ENCODE assay signal across 29 cellular contexts in genomic region chr18:74250131-74250530, GRCh38. TPM values are rescaled to one million over a fixed set of nuclear protein-coding genes. Genes with fewer than 3 reads are reported as not detected.
DNase-seq lines count a peak whose midpoint lies in the region; ATAC-seq, FAIRE-seq and TF ChIP-seq lines count a peak whose summit lies in the region.
"Had no signal": no experiment of that assay in that cellular context is flagged by ENCODE, and none has a peak within 500 bp of the region (broad histone marks: within the 10 kb centered on the region; RNA-seq: fewer than 3 reads in every experiment).

No MANE protein-coding gene starts in this region.

- H2BK120ac ChIP-seq in H9 (ENCODE audit: low read depth, low read length, poor library complexity, severe bottlenecking): no peak overlapping the region

- peaks cover 13% of the 10 kb centered on the region for H3K36me3 Mint-ChIP-seq in stimulated activated effector memory CD8-positive, alpha-beta T cell treated with anti-CD3 and anti-CD28 coated beads, Interleukin-12 subunit alpha, Interleukin-12 subunit beta, amount 100 ng/mL, for 72 hours
- H3K36me3 Mint-ChIP-seq in GM23338 (ENCODE audit: low read depth) (peaks cover 42% of the 10 kb centered on the region), H9 (ENCODE audit: insufficient read depth in 1 of 3, low read depth in 3 of 3) (peaks cover 9 to 37% (median 25%) of the 10 kb centered on the region in 3 experiments)

- H3K27ac ChIP-seq in C4-2B (peak overlapping the region; percentile 31; the same call in 1 of the 2 replicates), lower lobe of right lung (peak overlapping the region; percentile 9), GM23338 (ENCODE audit: low read depth) (no peak overlapping the region), H9 (ENCODE audit: insufficient read length, low read depth, low read length) (no peak overlapping the region)
- H3K27ac ChIP-seq: thoracic aorta had no signal

- H3K9me3 Mint-ChIP-seq in stimulated activated effector memory CD8-positive, alpha-beta T cell treated with anti-CD3 and anti-CD28 coated beads, Interleukin-12 subunit alpha, Interleukin-12 subunit beta, amount 100 ng/mL, for 72 hours: no peaks in the 10 kb centered on the region
- H3K9me3 Mint-ChIP-seq in GM23338: no peaks in the 10 kb centered on the region; the same call in 2 of the 3 replicates
- H3K9me3 Mint-ChIP-seq in H9: no peaks in the 10 kb centered on the region; a peak in 1 of 5 replicates
- H3K9me3 Mint-ChIP-seq: activated CD8-positive, alpha-beta T cell treated with anti-CD3 and anti-CD28 coated beads for 36 hours; activated naive CD4-positive, alpha-beta T cell treated with anti-CD3 and anti-CD28 coated beads for 36 hours; activated T-helper 1 cell treated with anti-CD3 and anti-CD28 coated beads, Interleukin-12 subunit alpha, Interleukin-12 subunit beta, Interleukin-2, Interleukin-4 antibody, amounts not matched to agents 30 ng/mL and 10 ng/mL and 1 ng/mL, durations not matched to agents 14 hours and 24 hours and 36 hours; effector memory CD8-positive, alpha-beta T cell; naive thymus-derived CD8-positive, alpha-beta T cell; T-helper 2 cell treated with Interferon-gamma antibody and Interleukin-4, amounts not matched to agents 5 μg/mL and 100 μg/mL, for 36 hours had no signal

- TF ChIP-seq CTCF in C4-2B (conservative IDR thresholded peaks at IDR 0.05) (no peak), bronchial epithelial cell (IDR thresholded peaks at IDR 0.05; ENCODE audit: insufficient read depth, low read length, severe bottlenecking) (no peak), lower lobe of right lung (IDR thresholded peaks at IDR 0.05) (no peak), GM23338 (conservative IDR thresholded peaks at IDR 0.05; ENCODE audit: low read depth in 2 of 2) (no peak), H9 (conservative IDR thresholded peaks at IDR 0.05) (no peak)

- no peak overlapping the region for H2BK12ac ChIP-seq in H9 (ENCODE audit: insufficient read length, low read depth, low read length)

- H3K27ac Mint-ChIP-seq in stimulated activated effector memory CD8-positive, alpha-beta T cell treated with anti-CD3 and anti-CD28 coated beads, Interleukin-12 subunit alpha, Interleukin-12 subunit beta, amount 100 ng/mL, for 72 hours: peak overlapping the region; percentile 14
- no peak overlapping the region; the same call in 1 of the 2 replicates for H3K27ac Mint-ChIP-seq in GM23338
- H3K27ac Mint-ChIP-seq in H9: peak overlapping the region in 1 of 3 experiments; percentile 34; a peak in 3 of 7 replicates
- H3K27ac Mint-ChIP-seq: activated CD4-positive, alpha-beta T cell treated with anti-CD3 and anti-CD28 coated beads for 36 hours; activated CD8-positive, alpha-beta T cell treated with anti-CD3 and anti-CD28 coated beads for 36 hours; activated naive CD4-positive, alpha-beta T cell treated with anti-CD3 and anti-CD28 coated beads for 36 hours; activated T-helper 1 cell treated with anti-CD3 and anti-CD28 coated beads, Interleukin-12 subunit alpha, Interleukin-12 subunit beta, Interleukin-2, Interleukin-4 antibody, amounts not matched to agents 30 ng/mL and 10 ng/mL and 1 ng/mL, durations not matched to agents 14 hours and 24 hours and 36 hours; T-helper 2 cell treated with Interferon-gamma antibody and Interleukin-4, amounts not matched to agents 5 μg/mL and 100 μg/mL, for 36 hours had no signal

- H3K4me1 Mint-ChIP-seq in stimulated activated effector memory CD8-positive, alpha-beta T cell treated with anti-CD3 and anti-CD28 coated beads, Interleukin-12 subunit alpha, Interleukin-12 subunit beta, amount 100 ng/mL, for 72 hours: peaks cover 7% of the 10 kb centered on the region
- H3K4me1 Mint-ChIP-seq in GM23338: peaks cover 19% of the 10 kb centered on the region
- peaks cover 16% of the 10 kb centered on the region in 2 experiments for H3K4me1 Mint-ChIP-seq in H9

- no peak overlapping the region for H2BK20ac ChIP-seq in H9 (ENCODE audit: low read depth, low read length, poor library complexity, severe bottlenecking)

- H3K9me3 ChIP-seq in lower lobe of right lung: no peaks in the 10 kb centered on the region
- no peaks in the 10 kb centered on the region for H3K9me3 ChIP-seq in H9 (ENCODE audit: control insufficient read depth, low read depth, low read length)
- H3K9me3 ChIP-seq: MG63, thoracic aorta had no signal

- H4K91ac ChIP-seq in H9 (ENCODE audit: insufficient read length, low read depth, low read length): no peak overlapping the region

- H4K5ac ChIP-seq in H9 (ENCODE audit: insufficient read length, low read depth, low read length): no peak overlapping the region

- H3K18ac ChIP-seq in H9 (ENCODE audit: insufficient read length, low read depth, low read length): no peak overlapping the region

- H3K4me2 ChIP-seq in GM23338 (no peak overlapping the region), H9 (ENCODE audit: insufficient read depth, insufficient read length, low read length) (no peak overlapping the region)

- FAIRE-seq in bronchial epithelial cell (lab: Jason Lieb, UNC) (peak; percentile 60), HTR-8/SVneo (lab: Jason Lieb, UNC) (no peak)
- FAIRE-seq: G401.6 had no signal

- DNase-seq in bronchial epithelial cell (ENCODE audit: low read depth) (no peak), lower lobe of right lung (no peak), HTR-8/SVneo (ENCODE audit: insufficient read length, low spot score) (no peak), GM23338 (ENCODE audit: low spot score) (no peak), H7 (no peak), H9 (no peak)
- DNase-seq in stimulated activated effector memory CD8-positive, alpha-beta T cell treated with anti-CD3 and anti-CD28 coated beads, Interleukin-12 subunit alpha, Interleukin-12 subunit beta, amount 100 ng/mL, for 72 hours (ENCODE audit: low spot score in 2 of 2): no peak
- DNase-seq: activated CD4-positive, alpha-beta T cell treated with anti-CD3 and anti-CD28 coated beads for 36 hours; activated CD8-positive, alpha-beta memory T cell treated with anti-CD3 and anti-CD28 coated beads, Interleukin-2, amount 50 U/mL, for 48 hours; activated CD8-positive, alpha-beta T cell treated with anti-CD3 and anti-CD28 coated beads for 36 hours; activated naive CD4-positive, alpha-beta T cell treated with anti-CD3 and anti-CD28 coated beads for 36 hours; effector memory CD8-positive, alpha-beta T cell; islet precursor cell; KG1; left ventricle myocardium superior; MG63; midbrain; naive thymus-derived CD8-positive, alpha-beta T cell; NCI-H1105; NCI-H187 treated with DMSO at 0.1 percent for 48 hours; NCI-H2171; SIG-M5; stimulated activated naive CD4-positive, alpha-beta T cell treated with Interleukin-2 at 50 U/mL for 16 hours had no signal

- H4K20me1 ChIP-seq in GM23338 (replicated peaks; ENCODE audit: insufficient read depth) (no peaks in the 10 kb centered on the region), H9 (ENCODE audit: control insufficient read depth, insufficient read depth, insufficient read length) (no peaks in the 10 kb centered on the region)

- H3K4me3 ChIP-seq in bronchial epithelial cell (ENCODE audit: low read depth, low read length) (no peak overlapping the region), lower lobe of right lung (no peak overlapping the region), GM23338 (no peak overlapping the region), H7 (ENCODE audit: insufficient read depth, low read depth, low read length) (no peak overlapping the region)
- H3K4me3 ChIP-seq: coronary artery, MG63, thoracic aorta had no signal

- H3K14ac ChIP-seq in H9 (ENCODE audit: insufficient read depth, low read length): no peak overlapping the region

- H4K8ac ChIP-seq in H9 (replicated peaks; ENCODE audit: insufficient read length, low read depth, low read length): no peak overlapping the region

- H3K79me1 ChIP-seq in H9 (ENCODE audit: insufficient read depth, low read depth, low read length, poor library complexity, severe bottlenecking): no peaks in the 10 kb centered on the region

- peaks cover 5% of the 10 kb centered on the region for H3K27me3 Mint-ChIP-seq in GM23338 (ENCODE audit: insufficient read depth, low read depth, poor library complexity)
- H3K27me3 Mint-ChIP-seq in H9 (ENCODE audit: low read depth): no peaks in the 10 kb centered on the region
- H3K27me3 Mint-ChIP-seq: activated CD4-positive, alpha-beta T cell treated with anti-CD3 and anti-CD28 coated beads for 36 hours; activated CD8-positive, alpha-beta T cell treated with anti-CD3 and anti-CD28 coated beads for 36 hours; effector memory CD8-positive, alpha-beta T cell; naive thymus-derived CD8-positive, alpha-beta T cell had no signal

- H3K36me3 ChIP-seq in bronchial epithelial cell (ENCODE audit: control insufficient read depth, insufficient read depth, low read length): no peaks in the 10 kb centered on the region
- peaks cover 25% of the 10 kb centered on the region for H3K36me3 ChIP-seq in lower lobe of right lung
- no peaks in the 10 kb centered on the region for H3K36me3 ChIP-seq in GM23338 (ENCODE audit: insufficient read depth)
- H3K36me3 ChIP-seq in H7 (replicated peaks; ENCODE audit: control insufficient read depth, insufficient read depth, low read length): peaks cover 2% of the 10 kb centered on the region
- H3K36me3 ChIP-seq: MG63 had no signal

- H3K23me2 ChIP-seq in H9 (ENCODE audit: insufficient read length, low read depth, low read length, poor library complexity, severe bottlenecking): no peaks in the 10 kb centered on the region

- ATAC-seq in lower lobe of right lung: no peak
- no peak for ATAC-seq in stimulated activated effector memory CD8-positive, alpha-beta T cell treated with anti-CD3 and anti-CD28 coated beads, Interleukin-12 subunit alpha, Interleukin-12 subunit beta, amount 100 ng/mL, for 72 hours
- no peak for ATAC-seq in GM23338
- ATAC-seq: activated CD4-positive, alpha-beta T cell treated with anti-CD3 and anti-CD28 coated beads for 36 hours; activated CD8-positive, alpha-beta T cell treated with anti-CD3 and anti-CD28 coated beads for 36 hours; effector memory CD8-positive, alpha-beta T cell; left ventricle myocardium superior; naive thymus-derived CD8-positive, alpha-beta T cell had no signal

- no peak overlapping the region for H2BK15ac ChIP-seq in H9 (ENCODE audit: low read depth, low read length)

- H2AK5ac ChIP-seq in H9 (ENCODE audit: insufficient read length, low read length): no peak overlapping the region

- no peak overlapping the region for H3K23ac ChIP-seq in H9 (ENCODE audit: insufficient read length, low read depth, low read length)

- H3K56ac ChIP-seq in H9 (ENCODE audit: insufficient read length, low read depth, low read length): no peak overlapping the region

- peaks cover 49% of the 10 kb centered on the region for H3K4me1 ChIP-seq in lower lobe of right lung
- H3K4me1 ChIP-seq in GM23338 (ENCODE audit: insufficient read depth): peaks cover 10% of the 10 kb centered on the region; the same call in 1 of the 2 replicates
- H3K4me1 ChIP-seq in H9 (ENCODE audit: insufficient read depth, low read length): no peaks in the 10 kb centered on the region

- H3F3A ChIP-seq in GM23338 (replicated peaks; ENCODE audit: low read depth): no peaks in the 10 kb centered on the region

- H3K27me3 ChIP-seq in bronchial epithelial cell (ENCODE audit: control insufficient read depth, insufficient read depth, low read length) (no peaks in the 10 kb centered on the region), lower lobe of right lung (ENCODE audit: low read depth) (no peaks in the 10 kb centered on the region), GM23338 (ENCODE audit: insufficient read depth) (no peaks in the 10 kb centered on the region), H7 (ENCODE audit: control insufficient read depth, insufficient read depth, low read length) (no peaks in the 10 kb centered on the region), H9 (ENCODE audit: insufficient read depth, low read length) (no peaks in the 10 kb centered on the region)
- H3K27me3 ChIP-seq: MG63 had no signal

- intact Hi-C loops in lower lobe of right lung (cut with DNase I): no loop called here

- WGBS in H9 (ENCODE audit: extremely low coverage, insufficient read length, low lambda C conversion rate): no CpG with 5 or more reads among the region's 12 CpGs

- H3K4me3 Mint-ChIP-seq in stimulated activated effector memory CD8-positive, alpha-beta T cell treated with anti-CD3 and anti-CD28 coated beads, Interleukin-12 subunit alpha, Interleukin-12 subunit beta, amount 100 ng/mL, for 72 hours: no peak overlapping the region
- no peak overlapping the region for H3K4me3 Mint-ChIP-seq in GM23338
- H3K4me3 Mint-ChIP-seq in H9: no peak overlapping the region
- H3K4me3 Mint-ChIP-seq: activated CD4-positive, alpha-beta T cell treated with anti-CD3 and anti-CD28 coated beads for 36 hours; activated CD8-positive, alpha-beta T cell treated with anti-CD3 and anti-CD28 coated beads for 36 hours; activated naive CD4-positive, alpha-beta T cell treated with anti-CD3 and anti-CD28 coated beads for 36 hours; activated T-helper 1 cell treated with anti-CD3 and anti-CD28 coated beads, Interleukin-12 subunit alpha, Interleukin-12 subunit beta, Interleukin-2, Interleukin-4 antibody, amounts not matched to agents 30 ng/mL and 10 ng/mL and 1 ng/mL, durations not matched to agents 14 hours and 24 hours and 36 hours; effector memory CD8-positive, alpha-beta T cell; naive thymus-derived CD8-positive, alpha-beta T cell; T-helper 2 cell treated with Interferon-gamma antibody and Interleukin-4, amounts not matched to agents 5 μg/mL and 100 μg/mL, for 36 hours had no signal

- peaks cover 8% of the 10 kb centered on the region; the same call in 1 of the 2 replicates for H3K9me2 ChIP-seq in GM23338 (ENCODE audit: insufficient read depth)

- H3K9ac ChIP-seq in H9 (ENCODE audit: extremely low read depth, insufficient read length, low read length): no peak overlapping the region

- H3T11ph ChIP-seq in H9 (ENCODE audit: low read length): no peak overlapping the region

- H3K79me2 ChIP-seq in GM23338 (replicated peaks; ENCODE audit: insufficient read depth) (no peaks in the 10 kb centered on the region), H9 (ENCODE audit: insufficient read depth, low read length) (no peaks in the 10 kb centered on the region)

- no peak overlapping the region for H2AFZ ChIP-seq in GM23338
- no peak overlapping the region for H2AFZ ChIP-seq in H9 (ENCODE audit: low read length)

- H2BK5ac ChIP-seq in H9 (ENCODE audit: insufficient read length, low read length): no peak overlapping the region

- no peak overlapping the region for H3K4ac ChIP-seq in H9 (ENCODE audit: low read depth, low read length)

RNA-seq across cellular contexts. Expression of gene CYB5A, which starts 41.6 kb away (rescaled TPM):
- total RNA-seq in bronchial epithelial cell (53.2 and 66.3 TPM in 2 replicates), lower lobe of right lung (458 TPM), H9 (2021) (87.9 and 93.2 TPM in 2 replicates)
- total RNA-seq in GM23338 (2014; rRNA removed; shearing (Covaris generic)): 122 and 136 TPM in 2 replicates
- polyA plus RNA-seq in GM23338 (2016; fragmentation: Nextera tagmentation; extraction: Ambion mirVana): 274 and 283 TPM in 2 replicates
- 104 and 130 TPM in 2 replicates for total RNA-seq in H7 (2014; rRNA removed; shearing (Covaris generic))

Comparison
In these comparisons a context has a peak if more than half of its experiments do, and no peak if none do; other contexts are left out.
1. H3K27ac ChIP-seq: peak in C4-2B (single experiment) and lower lobe of right lung (single experiment); none in GM23338 (single experiment) and H9 (single experiment).